In the genomic region with DNA sequence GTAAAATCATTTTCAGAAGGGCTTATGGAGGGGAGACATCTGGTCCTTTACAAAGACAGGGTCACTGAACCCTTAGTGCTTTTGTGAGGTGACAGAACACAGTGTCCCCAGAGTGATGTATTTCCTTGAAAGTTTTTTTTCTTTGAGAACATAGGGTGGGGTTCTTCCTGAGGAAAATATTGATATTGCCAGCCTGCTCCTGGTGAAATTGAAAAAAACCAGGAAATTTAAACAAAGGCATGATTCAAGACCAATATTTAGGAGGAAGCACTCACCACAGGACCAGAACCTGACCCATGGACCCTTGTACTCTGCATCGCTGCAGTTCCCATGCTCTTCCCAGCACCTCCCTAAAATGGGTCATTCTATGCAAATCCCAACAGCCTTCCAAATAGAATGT, we compare ENCODE assay signal across 15 cellular contexts.
DNase-seq lines count a peak whose midpoint lies in the region; ATAC-seq and TF ChIP-seq lines count a peak whose summit lies in the region.
"Had no signal": no experiment of that assay in that cellular context is flagged by ENCODE, and none has a peak within 500 bp of the region (broad histone marks: within the 10 kb centered on the region; RNA-seq: fewer than 3 reads in every experiment).

No MANE protein-coding gene starts in this region.

- H3K4me1 ChIP-seq in body of pancreas = no peaks in the 10 kb centered on the region
- no peaks in the 10 kb centered on the region for H3K4me1 ChIP-seq in right lobe of liver
- H3K4me1 ChIP-seq in stomach = peaks cover 0 to 17% (median 8%) of the 10 kb centered on the region in 4 donors
- H3K4me1 ChIP-seq in GM23338 (ENCODE audit: insufficient read depth) = peaks cover 23% of the 10 kb centered on the region

- no peaks in the 10 kb centered on the region for H4K20me1 ChIP-seq in GM23338 (replicated peaks; ENCODE audit: insufficient read depth)

- H3K9me2 ChIP-seq in GM23338 (ENCODE audit: insufficient read depth) = 0 out of 2 replicates have a peak, but pooled peaks cover 2% of the 10 kb centered on the region

- H3K36me3 ChIP-seq in body of pancreas (replicated peaks in 1 of 2; ENCODE audit: insufficient read depth in 1 of 2, low read depth in 2 of 2) (no peaks in the 10 kb centered on the region), right lobe of liver (no peaks in the 10 kb centered on the region), stomach (no peaks in the 10 kb centered on the region), GM23338 (ENCODE audit: insufficient read depth) (no peaks in the 10 kb centered on the region)

- H3K9me3 ChIP-seq in body of pancreas (no peaks in the 10 kb centered on the region), right lobe of liver (no peaks in the 10 kb centered on the region), stomach (no peaks in the 10 kb centered on the region)

- TF ChIP-seq CTCF in body of pancreas (IDR thresholded peaks at IDR 0.05) (no peak), right lobe of liver (IDR thresholded peaks at IDR 0.05) (no peak), stomach (IDR thresholded peaks at IDR 0.05) (no peak), GM23338 (conservative IDR thresholded peaks at IDR 0.05; ENCODE audit: low read depth in 2 of 2) (no peak)

- no peaks in the 10 kb centered on the region; the same call in 1 of the 2 replicates for H3F3A ChIP-seq in GM23338 (replicated peaks; ENCODE audit: low read depth)

- peak; percentile 16 for TF ChIP-seq EP300 in stomach (IDR thresholded peaks at IDR 0.05)

- H3K27me3 ChIP-seq in body of pancreas (no peaks in the 10 kb centered on the region), right lobe of liver (no peaks in the 10 kb centered on the region), stomach (no peaks in the 10 kb centered on the region), GM23338 (ENCODE audit: insufficient read depth) (no peaks in the 10 kb centered on the region)

- TF ChIP-seq POLR2A in body of pancreas (IDR thresholded peaks at IDR 0.05) (no peak), right lobe of liver (IDR thresholded peaks at IDR 0.05) (no peak), stomach (IDR thresholded peaks at IDR 0.05) (no peak)

- no peaks in the 10 kb centered on the region for H3K9me3 Mint-ChIP-seq in GM23338

- H3K27me3 Mint-ChIP-seq in GM23338 (ENCODE audit: insufficient read depth, low read depth, poor library complexity) = peaks cover 4% of the 10 kb centered on the region

- H3K79me2 ChIP-seq in GM23338 (replicated peaks; ENCODE audit: insufficient read depth) = no peaks in the 10 kb centered on the region

- H3K4me3 Mint-ChIP-seq in GM23338 = no peak overlapping the region

- ATAC-seq in body of pancreas (peak; percentile 48), Right ventricle myocardium superior (ENCODE audit: poor library complexity) (peak; percentile 59), right lobe of liver (peak in 3 of 4 donors; percentile 41 to 82 (median 52)), HG02571 (IDR thresholded peaks at IDR 0.05; ENCODE audit: unreplicated experiment) (no peak), GM23338 (no peak)

- H3K4me1 Mint-ChIP-seq in GM23338 = peaks cover 29% of the 10 kb centered on the region

- no peak overlapping the region for H3K27ac Mint-ChIP-seq in GM23338

- 88 to 90% methylated on average over 1 of the region's 1 CpG for whole genome bisulfite sequencing in body of pancreas, 2 donors
- 43% methylated on average over 1 of the region's 1 CpG for WGBS in right lobe of liver (ENCODE audit: insufficient coverage, low coverage, low lambda C conversion rate, missing lambda C conversion rate)
- WGBS in stomach, 5 donors = 21 to 63% (median 43%) methylated on average over 1 of the region's 1 CpG

- no peak overlapping the region for H3K27ac ChIP-seq in body of pancreas
- no peak overlapping the region for H3K27ac ChIP-seq in right lobe of liver
- H3K27ac ChIP-seq in stomach = peak overlapping the region in 3 of 5 donors; percentile 27 to 61 (median 41)
- H3K27ac ChIP-seq in GM23338 (ENCODE audit: low read depth) = no peak overlapping the region
- H3K27ac ChIP-seq: C4-2B had no signal

- 0 out of 3 replicates have a peak, but pooled peaks cover under 1% of the 10 kb centered on the region for H3K36me3 Mint-ChIP-seq in GM23338 (ENCODE audit: low read depth)

- H3K4me2 ChIP-seq in GM23338 = no peak overlapping the region

- H3K4me3 ChIP-seq in body of pancreas (no peak overlapping the region), right lobe of liver (no peak overlapping the region), stomach (no peak overlapping the region), GM23338 (no peak overlapping the region)

- no peak overlapping the region for H2AFZ ChIP-seq in GM23338

- DNase-seq in body of pancreas (no peak), Right ventricle myocardium superior (no peak), right lobe of liver (no peak), stomach (no peak), iPS-NIHi11 (ENCODE audit: low spot score) (no peak), GM23338 (ENCODE audit: low spot score) (no peak), NCI-H1417 treated with DMSO at 0.1 percent for 48 hours (lab: John Stamatoyannopoulos, UW) (no peak)
- DNase-seq: EL, Kasumi-1, NCI-H1417, NCI-H2029, NCI-H510A, NCI-H82 had no signal

- intact Hi-C loops in body of pancreas (cut with DNase I) = no loop called here
- intact Hi-C loops in Right ventricle myocardium superior (cut with DNase I) = no loop called here
- intact Hi-C loops in right lobe of liver (cut with DNase I) = no loop called here
- intact Hi-C loops in stomach (cut with DNase I; ENCODE audit: low total_unique reads) = no loop called here

TF ChIP-seq in GM23338, 12 proteins besides CTCF, POLR2A, EP300 and RAD21 (continues in another document):
- TF ChIP-seq EZH2phosphoT487 (IDR thresholded peaks at IDR 0.05; ENCODE audit: unreplicated experiment) (no peak), NANOG (IDR thresholded peaks at IDR 0.05; ENCODE audit: borderline replicate concordance) (no peak), POLR2AphosphoS5 (IDR thresholded peaks at IDR 0.05; ENCODE audit: low read depth) (no peak), ETS1 (IDR thresholded peaks at IDR 0.05) (no peak), JUNB (IDR thresholded peaks at IDR 0.05; ENCODE audit: unreplicated experiment) (no peak), CREB1 (CRISPR knock-in tag; IDR thresholded peaks at IDR 0.05; ENCODE audit: low read depth) (no peak), STAT1 (IDR thresholded peaks at IDR 0.05; ENCODE audit: unreplicated experiment) (no peak), ZNF331 (CRISPR knock-in tag; IDR thresholded peaks at IDR 0.05; ENCODE audit: low read depth) (no peak), EZH2 (IDR thresholded peaks at IDR 0.05; ENCODE audit: low read depth, unreplicated experiment) (no peak)
- TF ChIP-seq, protein P1, sequence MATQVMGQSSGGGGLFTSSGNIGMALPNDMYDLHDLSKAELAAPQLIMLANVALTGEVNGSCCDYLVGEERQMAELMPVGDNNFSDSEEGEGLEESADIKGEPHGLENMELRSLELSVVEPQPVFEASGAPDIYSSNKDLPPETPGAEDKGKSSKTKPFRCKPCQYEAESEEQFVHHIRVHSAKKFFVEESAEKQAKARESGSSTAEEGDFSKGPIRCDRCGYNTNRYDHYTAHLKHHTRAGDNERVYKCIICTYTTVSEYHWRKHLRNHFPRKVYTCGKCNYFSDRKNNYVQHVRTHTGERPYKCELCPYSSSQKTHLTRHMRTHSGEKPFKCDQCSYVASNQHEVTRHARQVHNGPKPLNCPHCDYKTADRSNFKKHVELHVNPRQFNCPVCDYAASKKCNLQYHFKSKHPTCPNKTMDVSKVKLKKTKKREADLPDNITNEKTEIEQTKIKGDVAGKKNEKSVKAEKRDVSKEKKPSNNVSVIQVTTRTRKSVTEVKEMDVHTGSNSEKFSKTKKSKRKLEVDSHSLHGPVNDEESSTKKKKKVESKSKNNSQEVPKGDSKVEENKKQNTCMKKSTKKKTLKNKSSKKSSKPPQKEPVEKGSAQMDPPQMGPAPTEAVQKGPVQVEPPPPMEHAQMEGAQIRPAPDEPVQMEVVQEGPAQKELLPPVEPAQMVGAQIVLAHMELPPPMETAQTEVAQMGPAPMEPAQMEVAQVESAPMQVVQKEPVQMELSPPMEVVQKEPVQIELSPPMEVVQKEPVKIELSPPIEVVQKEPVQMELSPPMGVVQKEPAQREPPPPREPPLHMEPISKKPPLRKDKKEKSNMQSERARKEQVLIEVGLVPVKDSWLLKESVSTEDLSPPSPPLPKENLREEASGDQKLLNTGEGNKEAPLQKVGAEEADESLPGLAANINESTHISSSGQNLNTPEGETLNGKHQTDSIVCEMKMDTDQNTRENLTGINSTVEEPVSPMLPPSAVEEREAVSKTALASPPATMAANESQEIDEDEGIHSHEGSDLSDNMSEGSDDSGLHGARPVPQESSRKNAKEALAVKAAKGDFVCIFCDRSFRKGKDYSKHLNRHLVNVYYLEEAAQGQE (IDR thresholded peaks at IDR 0.05; ENCODE audit: unreplicated experiment) = no peak

Comparison
In these comparisons a context has a peak if more than half of its experiments do, and no peak if none do; other contexts are left out.
1. ATAC-seq: peak in body of pancreas (single experiment), Right ventricle myocardium superior (single experiment) and right lobe of liver (3 of 4); none in HG02571 (single experiment) and GM23338 (single experiment).
2. H3K27ac ChIP-seq: peak in stomach (3 of 5); none in body of pancreas (0 of 4), right lobe of liver (0 of 3) and GM23338 (single experiment).